21 cellular contexts compared by ENCODE assay signal in the genomic region with DNA sequence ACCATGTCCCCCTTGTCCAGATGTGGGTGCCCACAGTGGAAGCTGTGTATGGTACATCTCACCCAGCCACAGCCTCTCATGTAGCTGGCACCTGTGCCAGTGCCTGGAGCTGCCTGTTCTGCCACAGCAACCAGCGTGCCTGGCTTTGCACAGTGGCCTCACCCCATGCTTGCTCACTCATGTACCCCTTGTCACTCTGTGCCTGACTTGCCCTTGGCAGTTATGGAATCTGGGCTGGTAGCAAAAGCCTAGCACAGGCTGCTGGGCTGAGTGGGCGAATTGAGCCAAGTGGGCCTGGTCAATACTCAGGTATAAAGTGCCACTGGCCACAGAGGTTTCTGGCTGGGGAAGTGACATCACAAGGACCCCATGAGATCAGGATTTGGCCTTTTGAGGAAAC.
"Had no signal": no experiment of that assay in that cellular context is flagged by ENCODE, and none has a peak within 500 bp of the region (broad histone marks: within the 10 kb centered on the region; RNA-seq: fewer than 3 reads in every experiment).

No MANE protein-coding gene starts in this region.

- H3K9me3 ChIP-seq: colonic mucosa, esophagus muscularis mucosa, gastroesophageal sphincter, lower lobe of right lung had no signal

- DNase-seq: colonic mucosa; cortex of kidney; effector CD8-positive, alpha-beta T cell; foreskin keratinocyte; heart left ventricle; hypothalamus; immature natural killer cell; islet precursor cell; kidney; kidney glomerular epithelial cell; left colon; left ventricle myocardium inferior; lower lobe of right lung; mesenchymal stem cell; mucosa of descending colon had no signal

- H3K4me1 ChIP-seq: colonic mucosa, esophagus muscularis mucosa, foreskin keratinocyte, gastroesophageal sphincter, heart left ventricle, left ventricle myocardium inferior, lower lobe of right lung had no signal

- H3K27me3 ChIP-seq: colonic mucosa, esophagus muscularis mucosa, foreskin keratinocyte, gastroesophageal sphincter, heart left ventricle, hepatocyte had no signal

- ATAC-seq: foreskin keratinocyte, gastroesophageal sphincter, heart left ventricle, left colon, left lobe of liver, mucosa of descending colon had no signal

- H3K27ac ChIP-seq: colonic mucosa, esophagus muscularis mucosa, foreskin keratinocyte, gastroesophageal sphincter, heart left ventricle, hepatocyte, left ventricle myocardium inferior, lower lobe of right lung had no signal

- H3K36me3 Mint-ChIP-seq: immature natural killer cell, mesothelial cell of epicardium had no signal

- H3K4me3 ChIP-seq: colonic mucosa, esophagus muscularis mucosa, gastroesophageal sphincter, heart left ventricle, hepatocyte, left ventricle myocardium inferior, lower lobe of right lung, mucosa of descending colon had no signal

- H3K4me1 Mint-ChIP-seq: immature natural killer cell, mesothelial cell of epicardium had no signal

- H3K36me3 ChIP-seq: colonic mucosa, esophagus muscularis mucosa, gastroesophageal sphincter, heart left ventricle, left ventricle myocardium inferior, lower lobe of right lung had no signal

- H3K4me3 Mint-ChIP-seq: dendritic cell treated with granulocyte-macrophage colony-stimulating factor and Interleukin-4, amounts not matched to agents 40 ng/mL and 50 ng/mL, for 4 days; immature natural killer cell; mesothelial cell of epicardium had no signal

- H3K27ac Mint-ChIP-seq: dendritic cell treated with granulocyte-macrophage colony-stimulating factor and Interleukin-4, amounts not matched to agents 40 ng/mL and 50 ng/mL, for 4 days; immature natural killer cell; mesothelial cell of epicardium had no signal
